In the genomic region with DNA sequence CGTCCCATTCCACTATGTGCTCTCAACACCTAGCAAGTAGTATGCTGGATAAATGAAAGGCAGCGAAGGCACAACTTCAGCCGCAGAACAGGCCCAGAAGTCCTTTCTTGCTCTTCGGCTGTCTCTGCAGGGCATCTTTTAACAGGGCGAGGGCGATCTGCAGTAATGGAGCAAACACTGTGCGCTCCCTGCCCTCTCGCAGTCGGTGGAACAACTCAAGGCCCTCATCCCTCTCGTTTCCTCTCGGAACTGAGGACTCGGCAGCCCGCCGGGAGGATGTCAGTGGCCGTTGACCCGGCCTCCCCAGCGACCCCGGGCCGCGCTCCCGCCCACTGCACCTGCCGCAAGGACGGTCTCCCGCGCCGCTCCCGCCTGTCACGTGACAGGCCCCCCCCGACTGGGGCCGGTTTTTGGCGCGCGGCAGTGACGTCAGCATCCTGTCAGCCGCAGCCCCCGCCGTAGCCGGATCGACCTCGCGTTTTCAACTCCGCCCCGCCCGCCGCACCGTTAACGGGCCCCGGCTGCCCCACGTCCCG, we compare ENCODE assay signal across 8 cellular contexts. TPM values are rescaled to one million over a fixed set of nuclear protein-coding genes. Genes with fewer than 3 reads are reported as not detected.
DNase-seq lines count a peak whose midpoint lies in the region; ATAC-seq and TF ChIP-seq lines count a peak whose summit lies in the region.

No MANE protein-coding gene starts in this region.

- H3K9me3 Mint-ChIP-seq in activated B cell treated with CpG ODN at 0.5 μM for 24 hours, result no peaks in the 10 kb centered on the region

- no peaks in the 10 kb centered on the region for H3K27me3 ChIP-seq in spleen (replicated peaks in 1 of 7)

- POLR2A ChIA-PET in activated B cell treated with CpG ODN at 0.5 μM for 24 hours (lab: Charles Lee), result interaction anchor here (0.6 to 1.0 kb wide), 2 partner anchors 33 to 269 kb away, joined by 3 to 7 read pairs; partner anchors contain the start of gene HABP4

- no peaks in the 10 kb centered on the region for H3K9me3 ChIP-seq in spleen

- WGBS in spleen, 5 donors, result 0 to 1% (median 0%) methylated on average over 13 to 50 of the region's 50 CpGs

- H3K4me1 Mint-ChIP-seq in activated B cell treated with CpG ODN at 0.5 μM for 24 hours, result peaks cover 53% of the 10 kb centered on the region

- TF ChIP-seq CTCF in activated B cell treated with CpG ODN at 0.5 μM for 24 hours (IDR thresholded peaks at IDR 0.05), result no peak
- no peak for TF ChIP-seq CTCF in cardiac fibroblast (IDR thresholded peaks at IDR 0.05; ENCODE audit: low read depth, low read length)
- peak in 5 of 11 experiments; percentile 14 to 32 (median 19) for TF ChIP-seq CTCF in spleen (IDR thresholded peaks at IDR 0.05 in 8 of 11, conservative IDR thresholded peaks at IDR 0.05 in 3 of 11)

- ATAC-seq in HG02870 (IDR thresholded peaks at IDR 0.05; ENCODE audit: unreplicated experiment), result peak; percentile 18
- ATAC-seq in activated B cell treated with CpG ODN at 0.5 μM for 24 hours (ENCODE audit: low read depth), result peak; percentile 2
- ATAC-seq in GM21360 (IDR thresholded peaks at IDR 0.05; ENCODE audit: unreplicated experiment), result no peak

- H3K36me3 ChIP-seq in spleen, result no peaks in the 10 kb centered on the region

- H3K27ac ChIP-seq in spleen, result peak overlapping the region; percentile 93 to 99 (median 98)

- peaks cover 14 to 73% (median 59%) of the 10 kb centered on the region in 6 donors for H3K4me1 ChIP-seq in spleen

- no peaks in the 10 kb centered on the region for H3K27me3 Mint-ChIP-seq in activated B cell treated with CpG ODN at 0.5 μM for 24 hours

- H3K27ac Mint-ChIP-seq in activated B cell treated with CpG ODN at 0.5 μM for 24 hours, result peak overlapping the region; percentile 92

- peaks cover 2% of the 10 kb centered on the region for H3K36me3 Mint-ChIP-seq in activated B cell treated with CpG ODN at 0.5 μM for 24 hours (ENCODE audit: low read depth)

- peak in 2 of 3 donors; percentile 63 to 72 for TF ChIP-seq POLR2A in spleen (IDR thresholded peaks at IDR 0.05)

- CTCF ChIA-PET in activated B cell treated with CpG ODN at 0.5 μM for 24 hours (lab: Charles Lee), result no interaction called here

- DNase-seq in GM03348 (ENCODE audit: low spot score) (peak; percentile 95), NCI-H2196 treated with DMSO at 0.1 percent for 48 hours (lab: John Stamatoyannopoulos, UW; ENCODE audit: unreplicated experiment) (peak; percentile 82), activated B cell treated with CpG ODN at 0.5 μM for 24 hours (peak; percentile 89), cardiac fibroblast (ENCODE audit: low read depth in 2 of 2) (peak; percentile 78 to 82), iris pigment epithelial cell (ENCODE audit: low read depth) (peak; percentile 78), spleen (peak; percentile 97)

- peak overlapping the region; percentile 86 for H3K4me3 Mint-ChIP-seq in activated B cell treated with CpG ODN at 0.5 μM for 24 hours

- H3K4me3 ChIP-seq in cardiac fibroblast (replicated peaks in 1 of 2; ENCODE audit: low read depth in 2 of 2, low read length in 2 of 2) (peak overlapping the region; percentile 88 to 93), spleen (peak overlapping the region; percentile 71 to 95 (median 89))

- intact Hi-C loops in activated B cell treated with CpG ODN at 0.5 μM for 24 hours (cut with micrococcal nuclease) (loop anchor here (5.0 to 10.0 kb wide), 8 partner anchors 90 to 1840 kb away; partner anchors contain the start of genes ANP32B, TBC1D2, TDRD7 and ZNF510), spleen (cut with DNase I; ENCODE audit: low total_unique reads) (no loop called here)

RNA-seq across cellular contexts. Expression of gene ZNF367, which starts 1.1 kb away (rescaled TPM):
- total RNA-seq in activated B cell treated with CpG ODN at 0.5 μM for 24 hours (4.0 and 4.3 TPM in 2 replicates), spleen (1 to 10 TPM; 1.2 to 3.7 (median 2.2) TPM)
- polyA plus RNA-seq in spleen, result 1 to 10 TPM in 2 of 3 donors, under 1 TPM in 1; 0.93 to 2.1 (median 1.4) TPM

RNA-seq across cellular contexts. Expression of gene HABP4, which starts 32.9 kb away (rescaled TPM):
- total RNA-seq in activated B cell treated with CpG ODN at 0.5 μM for 24 hours (8.1 TPM in 2 replicates), spleen (10 to 100 TPM in 1 of 7 donors, 1 to 10 TPM in 6; 6.3 to 10.6 (median 7.9) TPM)
- polyA plus RNA-seq in spleen, result 1 to 10 TPM; 6.8 to 9.2 (median 7.0) TPM

RNA-seq across cellular contexts. Expression of gene SLC35D2, which starts 33.6 kb away (rescaled TPM):
- 9.3 and 10.9 TPM in 2 replicates for total RNA-seq in activated B cell treated with CpG ODN at 0.5 μM for 24 hours
- total RNA-seq in spleen, result 10 to 100 TPM; 10.9 to 20.9 (median 17.4) TPM
- 10 to 100 TPM in 2 of 3 donors, 1 to 10 TPM in 1; 9.8 to 11.1 (median 10.1) TPM for polyA plus RNA-seq in spleen
